Comparison of ENCODE assay signal across 15 cellular contexts in the genomic region with DNA sequence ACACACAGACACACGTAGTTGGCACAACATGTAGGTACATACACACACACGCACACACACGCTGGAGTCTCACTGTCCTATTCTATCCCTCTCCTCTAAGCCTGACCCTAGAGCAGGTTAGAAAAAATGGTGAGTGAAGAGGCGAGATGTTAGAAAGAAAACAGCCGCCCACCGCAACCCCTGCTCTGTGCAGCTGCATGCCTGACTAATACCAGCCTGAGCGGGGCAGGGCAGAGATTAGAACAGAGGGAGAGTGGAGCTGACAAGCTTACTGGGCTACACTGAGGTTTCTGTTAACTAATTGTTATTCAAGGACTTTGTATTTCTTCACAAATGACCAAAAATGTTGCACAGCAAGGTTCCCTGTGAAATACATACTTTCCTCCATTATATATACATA.
"Had no signal": no experiment of that assay in that cellular context is flagged by ENCODE, and none has a peak within 500 bp of the region (broad histone marks: within the 10 kb centered on the region; RNA-seq: fewer than 3 reads in every experiment).

No MANE protein-coding gene starts in this region.

- DNase-seq: effector CD4-positive, alpha-beta T cell; endodermal cell; erythroblast; foreskin melanocyte; left colon; mammary epithelial cell; naive thymus-derived CD4-positive, alpha-beta T cell; nephron progenitor cell; posterior cingulate gyrus; sigmoid colon; stimulated activated CD4-positive, alpha-beta T cell treated with anti-CD3 and anti-CD28 coated beads, Interleukin-2, amount 100 ng/mL, for 24 hours; stimulated activated CD4-positive, alpha-beta T cell treated with anti-CD3 and anti-CD28 coated beads, Interleukin-4, amount 100 ng/mL, for 4 hours; stimulated activated naive CD4-positive, alpha-beta T cell treated with Interleukin-2 at 50 U/mL for 16 hours; trophoblast cell had no signal

- H3K27me3 Mint-ChIP-seq: naive thymus-derived CD4-positive, alpha-beta T cell had no signal

- ATAC-seq: left colon; naive thymus-derived CD4-positive, alpha-beta T cell had no signal

- H3K4me3 Mint-ChIP-seq: endodermal cell; naive thymus-derived CD4-positive, alpha-beta T cell; nephron progenitor cell had no signal

- FAIRE-seq: endothelial cell of umbilical vein had no signal

- H3K9me3 Mint-ChIP-seq: endodermal cell; naive thymus-derived CD4-positive, alpha-beta T cell; nephron progenitor cell had no signal

- H3K4me1 Mint-ChIP-seq: endodermal cell had no signal

- H3K27ac Mint-ChIP-seq: endodermal cell had no signal
